31 cellular contexts compared by ENCODE assay signal in the genomic region with DNA sequence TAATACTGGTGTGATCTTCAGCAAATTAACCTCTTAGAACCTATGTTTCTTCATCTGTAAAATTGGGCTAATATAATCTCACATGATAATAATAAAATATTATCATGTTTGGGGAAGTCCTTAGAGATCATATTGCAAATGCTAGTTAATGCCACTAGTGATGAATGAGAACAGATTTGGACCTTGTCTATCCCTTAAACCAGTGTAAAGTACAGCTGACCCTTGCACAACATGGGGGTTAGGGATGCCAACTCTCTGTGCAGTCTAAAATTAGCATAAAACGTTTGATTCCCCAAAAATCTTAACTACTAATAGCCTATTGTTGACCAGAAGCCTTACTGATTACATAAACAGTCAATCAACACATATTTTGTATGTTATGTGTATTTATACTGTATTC.
A peak's percentile ranks its signal among the peaks of the same experiment; 100 is the strongest.
DNase-seq lines count a peak whose midpoint lies in the region; ATAC-seq, FAIRE-seq and TF ChIP-seq lines count a peak whose summit lies in the region.
"Had no signal": no experiment of that assay in that cellular context is flagged by ENCODE, and none has a peak within 500 bp of the region (broad histone marks: within the 10 kb centered on the region; RNA-seq: fewer than 3 reads in every experiment).

No MANE protein-coding gene starts in this region.

- H3K27ac ChIP-seq in liver (ENCODE audit: low read depth in 1 of 2, low read length in 2 of 2) = no peak overlapping the region
- H3K27ac ChIP-seq in HepG2 (ENCODE audit: extremely low read length, insufficient read depth, low read length) = no peak overlapping the region
- H3K27ac ChIP-seq: 22Rv1; A549; BLaER1; BLaER1 treated with 17β-estradiol and CSF1 and Interleukin-3, amounts not matched to agents 10 nM and 100 nM; C4-2B had no signal

- no peak for ATAC-seq in HepG2
- ATAC-seq in left lobe of liver = peak; percentile 77
- ATAC-seq: A549; CD8-positive, alpha-beta T cell had no signal

- H3K9me3 ChIP-seq in liver (ENCODE audit: control insufficient read depth in 4 of 4, low read length in 3 of 4) = no peaks in the 10 kb centered on the region
- no peaks in the 10 kb centered on the region for H3K9me3 ChIP-seq in HepG2 (ENCODE audit: low read length)
- H3K9me3 ChIP-seq: A549, BE2C, Caco-2 had no signal

- H3K36me3 ChIP-seq in liver (ENCODE audit: control insufficient read depth in 4 of 4, insufficient read depth in 3 of 4, low read depth in 1 of 4, low read length in 3 of 4) (no peaks in the 10 kb centered on the region), HepG2 (replicated peaks in 1 of 2; ENCODE audit: control insufficient read depth in 1 of 2, insufficient read depth in 2 of 2, low read length in 2 of 2) (no peaks in the 10 kb centered on the region)
- H3K36me3 ChIP-seq: BE2C had no signal

- H2AFZ ChIP-seq in HepG2 (ENCODE audit: low read length) = no peak overlapping the region

- CTCF ChIA-PET in HepG2 (lab: Yijun Ruan, JAX; ENCODE audit: low intra/inter-chr PET ratio, low total read pairs) = no interaction called here

- H3K79me2 ChIP-seq in HepG2 (ENCODE audit: insufficient read depth, low read length) = no peaks in the 10 kb centered on the region

- in situ Hi-C loops in HepG2 (cut with HindIII; ENCODE audit: extremely low pct_ligation_motif_present, low pct_unique_long_range_greater_than_20kb) = no loop called here

- H3K27me3 ChIP-seq in liver (ENCODE audit: control insufficient read depth in 4 of 4, insufficient read depth in 4 of 4, low read length in 3 of 4) (no peaks in the 10 kb centered on the region), HepG2 (ENCODE audit: control insufficient read depth in 1 of 2, insufficient read depth in 2 of 2, low read length in 2 of 2) (no peaks in the 10 kb centered on the region)
- H3K27me3 ChIP-seq: BE2C; BLaER1; BLaER1 treated with 17β-estradiol and CSF1 and Interleukin-3, amounts not matched to agents 10 nM and 100 nM had no signal

- H3K9ac ChIP-seq in liver (ENCODE audit: low read depth in 1 of 2, low read length in 2 of 2) (no peak overlapping the region), HepG2 (ENCODE audit: insufficient read depth, low read depth, low read length) (no peak overlapping the region)
- H3K9ac ChIP-seq: BLaER1; BLaER1 treated with 17β-estradiol and CSF1 and Interleukin-3, amounts not matched to agents 10 nM and 100 nM had no signal

- WGBS in liver = 18% methylated on average over 1 of the region's 1 CpG
- 0% methylated on average over 1 of the region's 1 CpG for WGBS in HepG2 (ENCODE audit: low lambda C conversion rate)

- TF ChIP-seq CTCF in liver (IDR thresholded peaks at IDR 0.05; ENCODE audit: low read depth, low read length, missing input control) (no peak), HepG2 (CRISPR knock-in tag; IDR thresholded peaks at IDR 0.05) (no peak)

- DNase-seq in HepG2 (ENCODE audit: low spot score) (no peak), left lobe of liver (ENCODE audit: low spot score) (no peak), NCI-H446 treated with DMSO at 0.1 percent for 48 hours (lab: John Stamatoyannopoulos, UW) (no peak)
- DNase-seq: 8988T; ACHN; AML-193; BE2C; C1 segment of cervical spinal cord; Caco-2; Calu3; CD4-positive, alpha-beta memory T cell; CD4-positive, alpha-beta T cell; CD4-positive, CD25-positive, alpha-beta regulatory T cell; CD8-positive, alpha-beta memory T cell; CD8-positive, alpha-beta T cell; COR-L47; DMS 273 treated with DMSO at 0.1 percent for 48 hours; DMS153; DMS53; DMS79; DMS79 treated with DMSO at 0.1 percent for 48 hours; DND-41; EL had no signal

- no peaks in the 10 kb centered on the region for H4K20me1 ChIP-seq in HepG2 (ENCODE audit: insufficient read depth, low read length)
- H4K20me1 ChIP-seq: BLaER1; BLaER1 treated with 17β-estradiol and CSF1 and Interleukin-3, amounts not matched to agents 10 nM and 100 nM had no signal

- TF ChIP-seq POLR2A in HepG2 (IDR thresholded peaks at IDR 0.05; ENCODE audit: insufficient read depth in 1 of 2, low read depth in 2 of 2, low read length in 2 of 2) = no peak

- TF ChIP-seq EP300 in HepG2 (IDR thresholded peaks at IDR 0.05; ENCODE audit: low read depth in 2 of 2, low read length in 2 of 2) = no peak
- no peak for TF ChIP-seq EP300 in HepG2 (CRISPR knock-in tag; IDR thresholded peaks at IDR 0.05; ENCODE audit: borderline replicate concordance)

- no TSS peak for BruUV-seq in HepG2 (replicated peaks; lab: Mats Ljungman, UMichigan)

- no peak for FAIRE-seq in HepG2 (lab: Jason Lieb, UNC)
- FAIRE-seq: A204.1, A549, D721Med had no signal

- no peak overlapping the region for H3K4me3 ChIP-seq in liver (ENCODE audit: low read depth in 1 of 3, low read length in 3 of 3)
- no peak overlapping the region for H3K4me3 ChIP-seq in HepG2 (replicated peaks in 1 of 3; ENCODE audit: insufficient read depth in 1 of 3, low read depth in 2 of 3, low read length in 3 of 3)
- H3K4me3 ChIP-seq: A549; BLaER1; BLaER1 treated with 17β-estradiol and CSF1 and Interleukin-3, amounts not matched to agents 10 nM and 100 nM had no signal

- peaks cover 0 to 3% (median 0%) of the 10 kb centered on the region in 4 donors for H3K4me1 ChIP-seq in liver (ENCODE audit: control insufficient read depth in 4 of 4, insufficient read depth in 4 of 4, low read length in 3 of 4)
- no peaks in the 10 kb centered on the region for H3K4me1 ChIP-seq in HepG2 (ENCODE audit: insufficient read depth, low read length)
- H3K4me1 ChIP-seq: A549, BE2C, BLaER1, Caco-2 had no signal

- H3K4me2 ChIP-seq in HepG2 (ENCODE audit: low read depth, low read length) = no peak overlapping the region
- H3K4me2 ChIP-seq: A549; BLaER1; BLaER1 treated with 17β-estradiol and CSF1 and Interleukin-3, amounts not matched to agents 10 nM and 100 nM had no signal

- no peak for TF ChIP-seq RAD21 in liver (IDR thresholded peaks at IDR 0.05)
- no peak for TF ChIP-seq RAD21 in HepG2 (CRISPR knock-in tag; IDR thresholded peaks at IDR 0.05)

- intact Hi-C loops in HepG2 (cut with micrococcal nuclease; ENCODE audit: unreplicated experiment) = no loop called here

- POLR2A ChIA-PET in HepG2 (lab: Yijun Ruan, JAX) = no interaction called here

TF ChIP-seq in liver, 16 proteins besides CTCF, POLR2A, EP300 and RAD21:
- peak; percentile 22 to 37 for TF ChIP-seq HNF4A (conservative IDR thresholded peaks at IDR 0.05)
- TF ChIP-seq FOXA1 (IDR thresholded peaks at IDR 0.05) = no peak

TF ChIP-seq in HepG2, 621 proteins besides CTCF, POLR2A, EP300 and RAD21:
- TF ChIP-seq GTF2F1 (IDR thresholded peaks at IDR 0.05; ENCODE audit: low read length) (no peak), GZF1 (CRISPR knock-in tag; IDR thresholded peaks at IDR 0.05) (no peak), KLF13 (CRISPR knock-in tag; IDR thresholded peaks at IDR 0.05) (no peak), ZNF382 (CRISPR knock-in tag; IDR thresholded peaks at IDR 0.05; ENCODE audit: borderline replicate concordance) (no peak), MAFG (CRISPR knock-in tag; IDR thresholded peaks at IDR 0.05) (no peak), KDM3A (CRISPR knock-in tag; IDR thresholded peaks at IDR 0.05; ENCODE audit: low read depth) (no peak), SIN3A (IDR thresholded peaks at IDR 0.05; ENCODE audit: borderline replicate concordance, low read depth, low read length) (no peak), NPAS2 (CRISPR knock-in tag; IDR thresholded peaks at IDR 0.05; ENCODE audit: borderline replicate concordance) (no peak)
- TF ChIP-seq, protein P1, sequence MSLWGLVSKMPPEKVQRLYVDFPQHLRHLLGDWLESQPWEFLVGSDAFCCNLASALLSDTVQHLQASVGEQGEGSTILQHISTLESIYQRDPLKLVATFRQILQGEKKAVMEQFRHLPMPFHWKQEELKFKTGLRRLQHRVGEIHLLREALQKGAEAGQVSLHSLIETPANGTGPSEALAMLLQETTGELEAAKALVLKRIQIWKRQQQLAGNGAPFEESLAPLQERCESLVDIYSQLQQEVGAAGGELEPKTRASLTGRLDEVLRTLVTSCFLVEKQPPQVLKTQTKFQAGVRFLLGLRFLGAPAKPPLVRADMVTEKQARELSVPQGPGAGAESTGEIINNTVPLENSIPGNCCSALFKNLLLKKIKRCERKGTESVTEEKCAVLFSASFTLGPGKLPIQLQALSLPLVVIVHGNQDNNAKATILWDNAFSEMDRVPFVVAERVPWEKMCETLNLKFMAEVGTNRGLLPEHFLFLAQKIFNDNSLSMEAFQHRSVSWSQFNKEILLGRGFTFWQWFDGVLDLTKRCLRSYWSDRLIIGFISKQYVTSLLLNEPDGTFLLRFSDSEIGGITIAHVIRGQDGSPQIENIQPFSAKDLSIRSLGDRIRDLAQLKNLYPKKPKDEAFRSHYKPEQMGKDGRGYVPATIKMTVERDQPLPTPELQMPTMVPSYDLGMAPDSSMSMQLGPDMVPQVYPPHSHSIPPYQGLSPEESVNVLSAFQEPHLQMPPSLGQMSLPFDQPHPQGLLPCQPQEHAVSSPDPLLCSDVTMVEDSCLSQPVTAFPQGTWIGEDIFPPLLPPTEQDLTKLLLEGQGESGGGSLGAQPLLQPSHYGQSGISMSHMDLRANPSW (CRISPR knock-in tag; IDR thresholded peaks at IDR 0.05; ENCODE audit: borderline replicate concordance) = no peak
- TF ChIP-seq, protein P2, sequence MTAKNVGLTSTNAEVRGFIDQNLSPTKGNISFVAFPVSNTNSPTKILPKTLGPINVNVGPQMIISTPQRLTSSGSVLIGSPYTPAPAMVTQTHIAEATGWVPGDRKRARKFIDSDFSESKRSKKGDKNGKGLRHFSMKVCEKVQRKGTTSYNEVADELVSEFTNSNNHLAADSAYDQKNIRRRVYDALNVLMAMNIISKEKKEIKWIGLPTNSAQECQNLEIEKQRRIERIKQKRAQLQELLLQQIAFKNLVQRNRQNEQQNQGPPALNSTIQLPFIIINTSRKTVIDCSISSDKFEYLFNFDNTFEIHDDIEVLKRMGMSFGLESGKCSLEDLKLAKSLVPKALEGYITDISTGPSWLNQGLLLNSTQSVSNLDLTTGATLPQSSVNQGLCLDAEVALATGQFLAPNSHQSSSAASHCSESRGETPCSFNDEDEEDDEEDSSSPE (CRISPR knock-in tag; IDR thresholded peaks at IDR 0.05) = no peak
